In the genomic region with DNA sequence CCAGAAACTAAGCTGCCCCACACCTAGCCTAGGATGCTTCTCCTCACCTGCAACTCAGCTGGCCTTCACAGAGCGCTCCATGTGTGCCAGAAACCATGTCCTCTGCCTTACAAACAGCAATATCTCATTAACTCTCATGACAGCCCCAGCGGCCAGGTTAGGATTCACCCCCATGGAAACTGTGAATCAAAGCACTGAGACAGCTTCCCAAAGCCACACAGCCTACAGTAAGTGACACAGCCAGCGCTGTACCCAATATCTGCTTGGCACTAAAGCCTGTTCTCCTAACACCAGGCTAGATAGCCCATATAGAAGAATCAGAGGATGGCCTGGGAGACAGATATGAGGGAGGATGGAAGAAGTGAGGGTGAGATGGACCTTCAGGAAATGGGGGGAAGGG, we compare ENCODE assay signal across 22 cellular contexts. TPM values are rescaled to one million over a fixed set of nuclear protein-coding genes. Genes with fewer than 3 reads are reported as not detected.
DNase-seq lines count a peak whose midpoint lies in the region; ATAC-seq and TF ChIP-seq lines count a peak whose summit lies in the region.
"Had no signal": no experiment of that assay in that cellular context is flagged by ENCODE, and none has a peak within 500 bp of the region (broad histone marks: within the 10 kb centered on the region; RNA-seq: fewer than 3 reads in every experiment).

No MANE protein-coding gene starts in this region.

- H3K4me3 Mint-ChIP-seq in mesothelial cell of epicardium, result no peak overlapping the region
- H3K4me3 Mint-ChIP-seq: CD4-positive, alpha-beta memory T cell; neural crest cell had no signal

- no peak overlapping the region for H3K27ac ChIP-seq in Panc1 (ENCODE audit: low read length)
- H3K27ac ChIP-seq: 22Rv1, ascending aorta, suprapubic skin had no signal

- CTCF ChIA-PET in Panc1 (lab: Charles Lee), result no interaction called here

- intact Hi-C loops in Panc1 (cut with micrococcal nuclease; ENCODE audit: unreplicated experiment), result no loop called here
- intact Hi-C loops in Right ventricle myocardium superior (cut with DNase I), result no loop called here

- POLR2A ChIA-PET in Panc1 (lab: Charles Lee), result no interaction called here

- H3K27me3 ChIP-seq in Panc1 (ENCODE audit: control insufficient read depth, insufficient read depth, low read length), result no peaks in the 10 kb centered on the region
- H3K27me3 ChIP-seq: ascending aorta, sigmoid colon had no signal

- peaks cover 10% of the 10 kb centered on the region for H3K4me1 Mint-ChIP-seq in mesothelial cell of epicardium
- H3K4me1 Mint-ChIP-seq: CD4-positive, alpha-beta memory T cell had no signal

- no peaks in the 10 kb centered on the region for H3K36me3 ChIP-seq in Panc1 (ENCODE audit: control insufficient read depth, insufficient read depth, low read length)
- H3K36me3 ChIP-seq: ascending aorta, sigmoid colon, suprapubic skin had no signal

- DNase-seq in NCI-H82 (lab: John Stamatoyannopoulos, UW) (peak; percentile 55), NCI-H82 treated with DMSO at 0.1 percent for 48 hours (lab: John Stamatoyannopoulos, UW; ENCODE audit: unreplicated experiment) (no peak), GM12864 (ENCODE audit: low read depth) (no peak), Panc1 (ENCODE audit: low read depth, low spot score) (no peak), mesothelial cell of epicardium (ENCODE audit: low spot score in 2 of 2, unreplicated experiment in 2 of 2) (no peak), NCI-H2171 (lab: John Stamatoyannopoulos, UW) (no peak), Right ventricle myocardium superior (no peak)
- DNase-seq: activated CD4-positive, CD25-positive, alpha-beta regulatory T cell; activated naive CD4-positive, alpha-beta T cell treated with anti-CD3 and anti-CD28 coated beads, Interleukin-2, amount 50 U/mL, for 16 hours; CD4-positive, alpha-beta memory T cell; central memory CD4-positive, alpha-beta T cell; dermis blood vessel endothelial cell; GOT3; MV-4-11; sigmoid colon; T1000 had no signal

- H3K27ac Mint-ChIP-seq in mesothelial cell of epicardium, result peak overlapping the region; percentile 2
- H3K27ac Mint-ChIP-seq: CD4-positive, alpha-beta memory T cell had no signal

- no TSS peak for BruUV-seq in Panc1 (replicated peaks; lab: Mats Ljungman, UMichigan)

- in situ Hi-C loops in Panc1 (cut with HindIII; ENCODE audit: low pct_unique_long_range_greater_than_20kb, low sequenced_read_pairs), result no loop called here

- H3K9me3 Mint-ChIP-seq in mesothelial cell of epicardium, result no peaks in the 10 kb centered on the region
- H3K9me3 Mint-ChIP-seq: CD4-positive, alpha-beta memory T cell; neural crest cell had no signal

- ATAC-seq in Panc1 (0 out of 2 replicates have a peak, but pooled peaks have one; percentile 41), Right ventricle myocardium superior (ENCODE audit: poor library complexity) (no peak), HG02678 (IDR thresholded peaks at IDR 0.05; ENCODE audit: unreplicated experiment) (no peak)

- peaks cover 7% of the 10 kb centered on the region for H3K27me3 Mint-ChIP-seq in mesothelial cell of epicardium (ENCODE audit: low read depth)

- H3K9me3 ChIP-seq in Panc1 (ENCODE audit: control insufficient read depth, insufficient read depth, low read depth, low read length), result no peaks in the 10 kb centered on the region
- H3K9me3 ChIP-seq: ascending aorta, sigmoid colon, suprapubic skin had no signal

- H3K4me1 ChIP-seq in Panc1 (ENCODE audit: control insufficient read depth, insufficient read depth, low read length), result no peaks in the 10 kb centered on the region
- H3K4me1 ChIP-seq: ascending aorta, suprapubic skin had no signal

- TF ChIP-seq CTCF in GM12864 (IDR thresholded peaks at IDR 0.05; ENCODE audit: low read depth, low read length, missing control alignments), result no peak
- no peak for TF ChIP-seq CTCF in Panc1 (IDR thresholded peaks at IDR 0.05)
- no peak for TF ChIP-seq CTCF in mesothelial cell of epicardium (IDR thresholded peaks at IDR 0.05; ENCODE audit: unreplicated experiment)

- H3K36me3 Mint-ChIP-seq in mesothelial cell of epicardium, result no peaks in the 10 kb centered on the region
- H3K36me3 Mint-ChIP-seq: CD4-positive, alpha-beta memory T cell had no signal

- H3K4me3 ChIP-seq in GM12864 (ENCODE audit: low read depth, low read length) (peak overlapping the region; percentile 68), Panc1 (ENCODE audit: low read depth in 2 of 2, low read length in 2 of 2) (no peak overlapping the region)
- H3K4me3 ChIP-seq: ascending aorta, sigmoid colon, suprapubic skin had no signal

RNA-seq across cellular contexts. Expression of a gene that starts 13.5 kb away (rescaled TPM):
- total RNA-seq in Panc1 (2021; ENCODE audit: unreplicated experiment), result 0.05 TPM
- 0.04 TPM for polyA plus RNA-seq in Panc1 (2012; ENCODE audit: insufficient read length)
- 1.2 to 1.5 TPM (median 1.3 TPM) in 3 replicates for total RNA-seq in mesothelial cell of epicardium
- 3.4 TPM for total RNA-seq in Right ventricle myocardium superior
- total RNA-seq: fibroblast of lung had no signal
- polyA plus RNA-seq: CD4-positive, alpha-beta memory T cell; fibroblast of lung had no signal
